Comparison of ENCODE assay signal across 8 cellular contexts in genomic region chr3:3178498-3179328, GRCh38. TPM values are rescaled to one million over a fixed set of nuclear protein-coding genes. Genes with fewer than 3 reads are reported as not detected.
DNase-seq lines count a peak whose midpoint lies in the region; ATAC-seq and TF ChIP-seq lines count a peak whose summit lies in the region.

No MANE protein-coding gene starts in this region.

- peak overlapping the region; percentile 79 for H3K9ac ChIP-seq in mucosa of stomach (ENCODE audit: low read length)

- no peaks in the 10 kb centered on the region for H3K27me3 Mint-ChIP-seq in MCF 10A (ENCODE audit: insufficient read depth, unreplicated experiment)

- peaks cover 14% of the 10 kb centered on the region for H3K4me1 Mint-ChIP-seq in MCF 10A (ENCODE audit: insufficient read depth, unreplicated experiment)

- no peak for TF ChIP-seq CTCF in GM12875 (IDR thresholded peaks at IDR 0.05; ENCODE audit: borderline replicate concordance, insufficient read depth, low read depth, low read length)
- no peak for TF ChIP-seq CTCF in MCF 10A (IDR thresholded peaks at IDR 0.05; ENCODE audit: unreplicated experiment)

- ATAC-seq in HG03439 (IDR thresholded peaks at IDR 0.05; ENCODE audit: unreplicated experiment) (peak; percentile 7), GM19463 (IDR thresholded peaks at IDR 0.05; ENCODE audit: unreplicated experiment) (no peak), HG03521 (IDR thresholded peaks at IDR 0.05; ENCODE audit: unreplicated experiment) (no peak)

- peaks cover 10% of the 10 kb centered on the region for H3K4me1 ChIP-seq in mucosa of stomach (ENCODE audit: control insufficient read depth, insufficient read depth, low read length)

- peak overlapping the region; percentile 82 for H3K4me3 Mint-ChIP-seq in MCF 10A (ENCODE audit: unreplicated experiment)

- no peaks in the 10 kb centered on the region for H3K9me3 ChIP-seq in mucosa of stomach (ENCODE audit: control insufficient read depth, low read length)

- DNase-seq in MCF 10A (ENCODE audit: unreplicated experiment) (no peak), HK-2 (ENCODE audit: unreplicated experiment) (no peak), CD1c-positive myeloid dendritic cell (ENCODE audit: extremely low spot score) (no peak)

- peaks cover 28% of the 10 kb centered on the region for H3K36me3 Mint-ChIP-seq in MCF 10A (ENCODE audit: insufficient read depth, unreplicated experiment)

- H3K36me3 ChIP-seq in mucosa of stomach (ENCODE audit: control insufficient read depth, insufficient read depth, low read length) = no peaks in the 10 kb centered on the region

- no peaks in the 10 kb centered on the region for H3K27me3 ChIP-seq in mucosa of stomach (ENCODE audit: control insufficient read depth, insufficient read depth, low read length)

- H3K4me3 ChIP-seq in GM12875 (ENCODE audit: low read depth, low read length) = peak overlapping the region; percentile 91
- peak overlapping the region; percentile 95 for H3K4me3 ChIP-seq in mucosa of stomach (ENCODE audit: low read length)

- POLR2A ChIA-PET in MCF 10A (lab: Yijun Ruan, JAX) = interaction anchor here (0.7 to 1.0 kb wide), 6 partner anchors 8 to 1346 kb away, joined by 3 to 5 read pairs (median 3); partner anchors contain the start of gene TRNT1

- peak overlapping the region; percentile 31 for H3K27ac Mint-ChIP-seq in MCF 10A (ENCODE audit: low read depth, unreplicated experiment)

- intact Hi-C loops in MCF 10A (cut with micrococcal nuclease) = loop anchor here (10.0 kb wide), 1 partner anchor 414 kb away; no protein-coding TSS in a partner anchor

- CTCF ChIA-PET in MCF 10A (lab: Yijun Ruan, JAX) = interaction anchor here (0.6 to 2.3 kb wide), 14 partner anchors 9 to 1128 kb away, joined by 3 to 8 read pairs (median 4); no protein-coding TSS in a partner anchor

- BruUV-seq in MCF 10A (replicated peaks; lab: Mats Ljungman, UMichigan) = TSS peak; percentile 57

- H3K9me3 Mint-ChIP-seq in MCF 10A (ENCODE audit: unreplicated experiment) = no peaks in the 10 kb centered on the region

RNA-seq across cellular contexts. Expression of gene CRBN, which starts 0.8 kb away (rescaled TPM):
- 23.0 and 25.4 TPM in 2 replicates for total RNA-seq in MCF 10A (2022)

RNA-seq across cellular contexts. Expression of gene TRNT1, which starts 52.0 kb away (rescaled TPM):
- 27.6 and 39.7 TPM in 2 replicates for total RNA-seq in MCF 10A (2022)
